8 cellular contexts compared by ENCODE assay signal in genomic region chr18:47930844-47931706, GRCh38. TPM values are rescaled to one million over a fixed set of nuclear protein-coding genes. Genes with fewer than 3 reads are reported as not detected.
DNase-seq lines count a peak whose midpoint lies in the region; ATAC-seq and TF ChIP-seq lines count a peak whose summit lies in the region.

No MANE protein-coding gene starts in this region.

- peaks cover 5% of the 10 kb centered on the region for H3K36me3 Mint-ChIP-seq in type B pancreatic cell

- peak; percentile 94 to 99 (median 99) for DNase-seq in NCI-H1417 (lab: John Stamatoyannopoulos, UW)
- peak; percentile 99 for DNase-seq in adipocyte (ENCODE audit: low read depth)
- DNase-seq in cardiac septum (ENCODE audit: low spot score), result peak; percentile 99
- DNase-seq in pons (ENCODE audit: low spot score), result peak; percentile 96
- DNase-seq in type B pancreatic cell (ENCODE audit: extremely low spot score, unreplicated experiment), result peak; percentile 96

- peak; percentile 82 for ATAC-seq in HG02763 (IDR thresholded peaks at IDR 0.05; ENCODE audit: unreplicated experiment)

- H3K9ac ChIP-seq in SU-DHL-6 (ENCODE audit: low read length) (peak overlapping the region; percentile 85), adipocyte (ENCODE audit: low read length) (peak overlapping the region; percentile 88)

- H3K27me3 ChIP-seq in SU-DHL-6 (ENCODE audit: low read length) (no peaks in the 10 kb centered on the region), adipocyte (replicated peaks; ENCODE audit: control insufficient read depth, insufficient read depth, low read length) (no peaks in the 10 kb centered on the region)

- intact Hi-C loops in cardiac septum (cut with DNase I), result loop anchor here (5.0 kb wide), 1 partner anchor 71 kb away; no protein-coding TSS in a partner anchor

- peak overlapping the region; percentile 89 for H3K4me3 Mint-ChIP-seq in type B pancreatic cell

- peak overlapping the region; percentile 59 for H3K4me2 ChIP-seq in SU-DHL-6 (ENCODE audit: low read depth, low read length, poor library complexity, severe bottlenecking)

- H3F3A ChIP-seq in SU-DHL-6 (ENCODE audit: insufficient read depth), result peaks cover 8% of the 10 kb centered on the region

- H2AFZ ChIP-seq in SU-DHL-6 (ENCODE audit: low read depth, low read length, severe bottlenecking), result peak overlapping the region; percentile 81

- peaks cover 35% of the 10 kb centered on the region for H3K4me1 ChIP-seq in adipocyte (ENCODE audit: control insufficient read depth, insufficient read depth, low read length)

- H3K27me3 Mint-ChIP-seq in type B pancreatic cell, result no peaks in the 10 kb centered on the region

- TF ChIP-seq CTCF in GM12875 (IDR thresholded peaks at IDR 0.05; ENCODE audit: borderline replicate concordance, insufficient read depth, low read depth, low read length) (no peak), SU-DHL-6 (IDR thresholded peaks at IDR 0.05; ENCODE audit: insufficient read depth, low read length, poor library complexity, severe bottlenecking) (no peak), type B pancreatic cell (conservative IDR thresholded peaks at IDR 0.05) (no peak)

- H3K79me2 ChIP-seq in SU-DHL-6 (ENCODE audit: insufficient read depth, low read length), result peaks cover 42% of the 10 kb centered on the region

- peaks cover 34% of the 10 kb centered on the region for H3K4me1 Mint-ChIP-seq in type B pancreatic cell (ENCODE audit: unreplicated experiment)

- no peaks in the 10 kb centered on the region for H3K36me3 ChIP-seq in SU-DHL-6 (ENCODE audit: low read length)
- H3K36me3 ChIP-seq in adipocyte (ENCODE audit: control insufficient read depth, insufficient read depth, low read length, severe bottlenecking), result no peaks in the 10 kb centered on the region

- H3K9me3 ChIP-seq in SU-DHL-6 (ENCODE audit: insufficient read depth, low read length), result no peaks in the 10 kb centered on the region
- H3K9me3 ChIP-seq in adipocyte (ENCODE audit: control insufficient read depth, low read length), result no peaks in the 10 kb centered on the region

- peaks cover 3% of the 10 kb centered on the region for H3K9me3 Mint-ChIP-seq in type B pancreatic cell

- H3K27ac Mint-ChIP-seq in type B pancreatic cell, result peak overlapping the region; percentile 96

- no peaks in the 10 kb centered on the region for H3K9me2 ChIP-seq in SU-DHL-6 (replicated peaks; ENCODE audit: insufficient read depth, low read length)

- H3K4me3 ChIP-seq in GM12875 (ENCODE audit: low read depth, low read length) (peak overlapping the region; percentile 77), SU-DHL-6 (ENCODE audit: insufficient read depth, low read length, poor library complexity, severe bottlenecking) (peak overlapping the region; percentile 55), adipocyte (ENCODE audit: low read length) (peak overlapping the region; percentile 82)

- H3K27ac ChIP-seq in SU-DHL-6 (ENCODE audit: low read depth, low read length), result peak overlapping the region; percentile 91

- H4K20me1 ChIP-seq in SU-DHL-6 (ENCODE audit: low read depth, low read length), result peaks cover 30% of the 10 kb centered on the region

RNA-seq across cellular contexts. Expression of gene SMAD2, which starts 0.6 kb away (rescaled TPM):
- total RNA-seq in cardiac septum (104 TPM), type B pancreatic cell (ENCODE audit: low replicate concordance) (97.8 and 111 TPM in 2 replicates)

Comparison
In these comparisons a context has a peak if more than half of its experiments do, and no peak if none do; other contexts are left out.
1. Peak in every context shown above with its lines: DNase-seq, ATAC-seq, H3K4me3 ChIP-seq and H3K27ac ChIP-seq.